Comparison of ENCODE assay signal across 1 cellular context in the genomic region with DNA sequence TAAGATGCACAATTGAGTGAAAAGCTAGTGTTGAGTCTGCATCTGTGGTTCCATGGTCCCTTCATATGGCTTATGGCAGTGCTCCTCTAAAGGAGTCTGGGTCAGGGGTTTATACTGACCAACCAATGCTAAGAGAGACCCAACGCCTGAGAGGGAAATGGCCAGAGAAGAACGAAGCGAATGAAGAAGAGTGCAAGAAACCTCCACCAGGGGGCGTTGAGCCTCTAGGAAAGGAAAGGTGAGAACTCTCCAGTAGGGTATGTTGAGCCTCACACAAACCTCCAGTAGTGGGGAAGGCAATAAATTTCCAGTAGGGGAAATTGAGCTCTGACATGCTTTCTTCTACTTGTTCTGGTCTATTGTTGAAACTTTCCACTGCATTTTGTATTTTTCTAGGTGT.
TF ChIP-seq lines count a peak whose summit lies in the region.

No MANE protein-coding gene starts in this region.

TF ChIP-seq in Ishikawa, 13 proteins besides CTCF, POLR2A, EP300 and RAD21:
- TF ChIP-seq, protein P1, sequence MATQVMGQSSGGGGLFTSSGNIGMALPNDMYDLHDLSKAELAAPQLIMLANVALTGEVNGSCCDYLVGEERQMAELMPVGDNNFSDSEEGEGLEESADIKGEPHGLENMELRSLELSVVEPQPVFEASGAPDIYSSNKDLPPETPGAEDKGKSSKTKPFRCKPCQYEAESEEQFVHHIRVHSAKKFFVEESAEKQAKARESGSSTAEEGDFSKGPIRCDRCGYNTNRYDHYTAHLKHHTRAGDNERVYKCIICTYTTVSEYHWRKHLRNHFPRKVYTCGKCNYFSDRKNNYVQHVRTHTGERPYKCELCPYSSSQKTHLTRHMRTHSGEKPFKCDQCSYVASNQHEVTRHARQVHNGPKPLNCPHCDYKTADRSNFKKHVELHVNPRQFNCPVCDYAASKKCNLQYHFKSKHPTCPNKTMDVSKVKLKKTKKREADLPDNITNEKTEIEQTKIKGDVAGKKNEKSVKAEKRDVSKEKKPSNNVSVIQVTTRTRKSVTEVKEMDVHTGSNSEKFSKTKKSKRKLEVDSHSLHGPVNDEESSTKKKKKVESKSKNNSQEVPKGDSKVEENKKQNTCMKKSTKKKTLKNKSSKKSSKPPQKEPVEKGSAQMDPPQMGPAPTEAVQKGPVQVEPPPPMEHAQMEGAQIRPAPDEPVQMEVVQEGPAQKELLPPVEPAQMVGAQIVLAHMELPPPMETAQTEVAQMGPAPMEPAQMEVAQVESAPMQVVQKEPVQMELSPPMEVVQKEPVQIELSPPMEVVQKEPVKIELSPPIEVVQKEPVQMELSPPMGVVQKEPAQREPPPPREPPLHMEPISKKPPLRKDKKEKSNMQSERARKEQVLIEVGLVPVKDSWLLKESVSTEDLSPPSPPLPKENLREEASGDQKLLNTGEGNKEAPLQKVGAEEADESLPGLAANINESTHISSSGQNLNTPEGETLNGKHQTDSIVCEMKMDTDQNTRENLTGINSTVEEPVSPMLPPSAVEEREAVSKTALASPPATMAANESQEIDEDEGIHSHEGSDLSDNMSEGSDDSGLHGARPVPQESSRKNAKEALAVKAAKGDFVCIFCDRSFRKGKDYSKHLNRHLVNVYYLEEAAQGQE (IDR thresholded peaks at IDR 0.05; ENCODE audit: low read depth), result no peak
- TF ChIP-seq, protein P2, sequence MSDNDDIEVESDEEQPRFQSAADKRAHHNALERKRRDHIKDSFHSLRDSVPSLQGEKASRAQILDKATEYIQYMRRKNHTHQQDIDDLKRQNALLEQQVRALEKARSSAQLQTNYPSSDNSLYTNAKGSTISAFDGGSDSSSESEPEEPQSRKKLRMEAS (IDR thresholded peaks at IDR 0.05), result no peak
- TF ChIP-seq EGR1 (IDR thresholded peaks at IDR 0.05) (no peak), TEAD4 (IDR thresholded peaks at IDR 0.05) (no peak), TAF1 (IDR thresholded peaks at IDR 0.05; ENCODE audit: low read depth) (no peak), YY1 (IDR thresholded peaks at IDR 0.05; ENCODE audit: low read depth) (no peak)
- TF ChIP-seq, protein P3, sequence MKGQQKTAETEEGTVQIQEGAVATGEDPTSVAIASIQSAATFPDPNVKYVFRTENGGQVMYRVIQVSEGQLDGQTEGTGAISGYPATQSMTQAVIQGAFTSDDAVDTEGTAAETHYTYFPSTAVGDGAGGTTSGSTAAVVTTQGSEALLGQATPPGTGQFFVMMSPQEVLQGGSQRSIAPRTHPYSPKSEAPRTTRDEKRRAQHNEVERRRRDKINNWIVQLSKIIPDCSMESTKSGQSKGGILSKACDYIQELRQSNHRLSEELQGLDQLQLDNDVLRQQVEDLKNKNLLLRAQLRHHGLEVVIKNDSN (IDR thresholded peaks at IDR 0.05), result no peak
